Comparison of ENCODE assay signal across 8 cellular contexts in genomic region chr15:89334510-89335288, GRCh38. TPM values are rescaled to one million over a fixed set of nuclear protein-coding genes. Genes with fewer than 3 reads are reported as not detected.
A peak's percentile ranks its signal among the peaks of the same experiment; 100 is the strongest.
DNase-seq lines count a peak whose midpoint lies in the region; ATAC-seq and TF ChIP-seq lines count a peak whose summit lies in the region.

Gene POLG (minus strand): TSS chr15:89334824. CDS start chr15:89333754, 1,070 bp downstream.

- no peak for TF ChIP-seq CTCF in BJ (IDR thresholded peaks at IDR 0.05; ENCODE audit: insufficient read depth, low read depth, low read length)
- no peak for TF ChIP-seq CTCF in colonic mucosa (IDR thresholded peaks at IDR 0.05)

- POLR2A ChIA-PET in BJ (lab: Charles Lee): no interaction called here

- peaks cover 42% of the 10 kb centered on the region for H3K36me3 Mint-ChIP-seq in activated CD4-positive, alpha-beta T cell treated with anti-CD3 and anti-CD28 coated beads, Interleukin-2, amount 10 ng/mL, durations not matched to agents 24 days and 14 days (ENCODE audit: low read depth)

- peak within 1 kb of the TSS; percentile 87 for H3K4me3 Mint-ChIP-seq in activated CD4-positive, alpha-beta T cell treated with anti-CD3 and anti-CD28 coated beads, Interleukin-2, amount 10 ng/mL, durations not matched to agents 24 days and 14 days

- peaks cover 41% of the 10 kb centered on the region for H3K4me1 ChIP-seq in colonic mucosa

- intact Hi-C loops in activated CD4-positive, alpha-beta T cell treated with anti-CD3 and anti-CD28 coated beads, Interleukin-2, amount 10 ng/mL, durations not matched to agents 24 days and 14 days (cut with micrococcal nuclease): loop anchor here (1.0 to 10.0 kb wide), 6 partner anchors 91 to 1600 kb away; partner anchors contain the start of genes ABHD2, FANCI, HAPLN3 and HDDC3
- intact Hi-C loops in colonic mucosa (cut with DNase I): no loop called here

- H3K4me1 Mint-ChIP-seq in activated CD4-positive, alpha-beta T cell treated with anti-CD3 and anti-CD28 coated beads, Interleukin-2, amount 10 ng/mL, durations not matched to agents 24 days and 14 days: peaks cover 50% of the 10 kb centered on the region

- DNase-seq in BJ (ENCODE audit: low read depth) (peak; percentile 92), NCI-H526 treated with DMSO at 0.1 percent for 48 hours (lab: John Stamatoyannopoulos, UW) (peak; percentile 99), colonic mucosa (peak; percentile 99), kidney tubule cell (ENCODE audit: low spot score) (peak; percentile 99)
- DNase-seq in activated CD4-positive, alpha-beta T cell treated with anti-CD3 and anti-CD28 coated beads, Interleukin-2, amount 10 ng/mL, durations not matched to agents 24 days and 14 days: peak; percentile 100
- peak; percentile 89 to 99 (median 98) for DNase-seq in stimulated activated CD4-positive, alpha-beta T cell treated with anti-CD3 and anti-CD28 coated beads, Interleukin-1b, Interleukin-23, amount 100 ng/mL, for 24 hours (ENCODE audit: low read depth in 4 of 4, low spot score in 1 of 4)

- peaks cover 17% of the 10 kb centered on the region for H3K36me3 ChIP-seq in BJ (ENCODE audit: control insufficient read depth, insufficient read depth, low read length)
- H3K36me3 ChIP-seq in colonic mucosa: peaks cover under 1% of the 10 kb centered on the region

- H3K27me3 ChIP-seq in BJ (ENCODE audit: control insufficient read depth, insufficient read depth, low read length) (peaks cover 7% of the 10 kb centered on the region), colonic mucosa (no peaks in the 10 kb centered on the region)

- peak within 1 kb of the TSS; percentile 74 to 90 for H3K9ac ChIP-seq in colonic mucosa (ENCODE audit: low read depth in 2 of 2, low read length in 2 of 2)

- ATAC-seq in GM19324 (IDR thresholded peaks at IDR 0.05; ENCODE audit: low FRiP score, unreplicated experiment) (peak; percentile 92), HG03469 (IDR thresholded peaks at IDR 0.05; ENCODE audit: unreplicated experiment) (peak; percentile 66)

- CTCF ChIA-PET in BJ (lab: Yijun Ruan, JAX): interaction anchor here (0.7 to 6.4 kb wide), 6 partner anchors 12 to 127 kb away, joined by 3 to 69 read pairs (median 4); no protein-coding TSS in a partner anchor

- peak within 1 kb of the TSS; percentile 95 for H3K27ac Mint-ChIP-seq in activated CD4-positive, alpha-beta T cell treated with anti-CD3 and anti-CD28 coated beads, Interleukin-2, amount 10 ng/mL, durations not matched to agents 24 days and 14 days

- H3K27me3 Mint-ChIP-seq in activated CD4-positive, alpha-beta T cell treated with anti-CD3 and anti-CD28 coated beads, Interleukin-2, amount 10 ng/mL, durations not matched to agents 24 days and 14 days: peaks cover 9% of the 10 kb centered on the region

- peaks cover 3% of the 10 kb centered on the region for H3K9me3 Mint-ChIP-seq in activated CD4-positive, alpha-beta T cell treated with anti-CD3 and anti-CD28 coated beads, Interleukin-2, amount 10 ng/mL, durations not matched to agents 24 days and 14 days

- peak within 1 kb of the TSS; percentile 92 for H3K27ac ChIP-seq in colonic mucosa

- H3K4me3 ChIP-seq in BJ (ENCODE audit: low read depth, low read length) (peak within 1 kb of the TSS; percentile 92), colonic mucosa (peak within 1 kb of the TSS; percentile 98)

- no peaks in the 10 kb centered on the region for H3K9me3 ChIP-seq in colonic mucosa

RNA-seq across cellular contexts. Expression of gene POLG, which starts in this region (rescaled TPM):
- 13.9 and 17.6 TPM in 2 replicates for polyA plus RNA-seq in BJ (2011; rRNA removed)
- polyA minus RNA-seq in BJ (2011; rRNA and poly(A)+ RNA removed): 21.4 and 22.4 TPM in 2 replicates
- 124 and 134 TPM in 2 replicates for total RNA-seq in activated CD4-positive, alpha-beta T cell treated with anti-CD3 and anti-CD28 coated beads, Interleukin-2, amount 10 ng/mL, durations not matched to agents 24 days and 14 days
- 10 to 100 TPM; 70.8 to 86.8 TPM for total RNA-seq in colonic mucosa

Comparison
In these comparisons a context has a peak if more than half of its experiments do, and no peak if none do; other contexts are left out.
1. Peak in every context shown above with its lines: DNase-seq, ATAC-seq, H3K4me3 ChIP-seq and H3K27ac ChIP-seq.